ENCODE assay signal across 8 cellular contexts in genomic region chr1:184386271-184387068, GRCh38. TPM values are rescaled to one million over a fixed set of nuclear protein-coding genes. Genes with fewer than 3 reads are reported as not detected.
DNase-seq lines count a peak whose midpoint lies in the region; ATAC-seq and TF ChIP-seq lines count a peak whose summit lies in the region.

C1orf21 (plus strand) TSS chr1:184387029; CDS start chr1:184477510, 90,481 bp downstream.

- POLR2A ChIA-PET in activated CD4-positive, alpha-beta memory T cell treated with anti-CD3 and anti-CD28 coated beads, Interleukin-2, amount 10 ng/mL, durations not matched to agents 7 days and 5 days (lab: Charles Lee): interaction anchor here (0.6 to 1.3 kb wide), 5 partner anchors 11 to 753 kb away, joined by 3 to 4 read pairs (median 3); no protein-coding TSS in a partner anchor

- peak within 1 kb of the TSS; percentile 82 for H3K4me3 ChIP-seq in AG10803 (ENCODE audit: low read length)
- peak within 1 kb of the TSS; percentile 60 for H3K4me3 ChIP-seq in ectodermal cell (ENCODE audit: insufficient read depth, low read depth, low read length)
- peak within 1 kb of the TSS; percentile 77 for H3K4me3 ChIP-seq in lower lobe of right lung

- H3K27ac ChIP-seq in ectodermal cell (ENCODE audit: insufficient read depth, low read depth, low read length, poor library complexity, severe bottlenecking) (peak within 1 kb of the TSS; percentile 80), lower lobe of right lung (peak within 1 kb of the TSS; percentile 81)

- H3K27me3 Mint-ChIP-seq in activated CD4-positive, alpha-beta memory T cell treated with anti-CD3 and anti-CD28 coated beads, Interleukin-2, amount 10 ng/mL, durations not matched to agents 7 days and 5 days: peaks cover 80% of the 10 kb centered on the region

- 0% methylated on average over 78 of the region's 78 CpGs for WGBS in ectodermal cell, 2 experiments

- CTCF ChIA-PET in activated CD4-positive, alpha-beta memory T cell treated with anti-CD3 and anti-CD28 coated beads, Interleukin-2, amount 10 ng/mL, durations not matched to agents 7 days and 5 days (lab: Charles Lee): interaction anchor here (0.9 to 1.1 kb wide), 6 partner anchors 140 to 783 kb away, joined by 3 to 5 read pairs (median 4); no protein-coding TSS in a partner anchor

- peaks cover 4% of the 10 kb centered on the region for H3K36me3 Mint-ChIP-seq in activated CD4-positive, alpha-beta memory T cell treated with anti-CD3 and anti-CD28 coated beads, Interleukin-2, amount 10 ng/mL, durations not matched to agents 7 days and 5 days (ENCODE audit: low read depth)

- intact Hi-C loops in lower lobe of right lung (cut with DNase I): no loop called here

- peaks cover 19% of the 10 kb centered on the region for H3K4me1 Mint-ChIP-seq in activated CD4-positive, alpha-beta memory T cell treated with anti-CD3 and anti-CD28 coated beads, Interleukin-2, amount 10 ng/mL, durations not matched to agents 7 days and 5 days

- H3K27me3 ChIP-seq in ectodermal cell (ENCODE audit: control insufficient read depth, insufficient read depth, low read length, poor library complexity, severe bottlenecking) (no peaks in the 10 kb centered on the region), lower lobe of right lung (ENCODE audit: low read depth) (no peaks in the 10 kb centered on the region)

- H3K4me1 ChIP-seq in ectodermal cell (ENCODE audit: control insufficient read depth, insufficient read depth, low read length) (peaks cover 22% of the 10 kb centered on the region), lower lobe of right lung (peaks cover 33% of the 10 kb centered on the region)

- no peaks in the 10 kb centered on the region for H3K9me3 Mint-ChIP-seq in activated CD4-positive, alpha-beta memory T cell treated with anti-CD3 and anti-CD28 coated beads, Interleukin-2, amount 10 ng/mL, durations not matched to agents 7 days and 5 days

- H3K27ac Mint-ChIP-seq in activated CD4-positive, alpha-beta memory T cell treated with anti-CD3 and anti-CD28 coated beads, Interleukin-2, amount 10 ng/mL, durations not matched to agents 7 days and 5 days: peak within 1 kb of the TSS; percentile 5

- TF ChIP-seq CTCF in AG10803 (conservative IDR thresholded peaks at IDR 0.05; ENCODE audit: low read length): no peak
- TF ChIP-seq CTCF in lower lobe of right lung (IDR thresholded peaks at IDR 0.05): no peak

- peak within 1 kb of the TSS; percentile 79 for H3K4me3 Mint-ChIP-seq in activated CD4-positive, alpha-beta memory T cell treated with anti-CD3 and anti-CD28 coated beads, Interleukin-2, amount 10 ng/mL, durations not matched to agents 7 days and 5 days

- ATAC-seq in GM19043 (IDR thresholded peaks at IDR 0.05; ENCODE audit: low read depth, unreplicated experiment) (peak; percentile 86), HG03432 (IDR thresholded peaks at IDR 0.05; ENCODE audit: unreplicated experiment) (peak; percentile 94), lower lobe of right lung (peak; percentile 97 to 98)

- H3K36me3 ChIP-seq in ectodermal cell (ENCODE audit: control insufficient read depth, insufficient read depth, low read length) (no peaks in the 10 kb centered on the region), lower lobe of right lung (no peaks in the 10 kb centered on the region)

- H3K9me3 ChIP-seq in ectodermal cell (ENCODE audit: control insufficient read depth, low read length) (no peaks in the 10 kb centered on the region), lower lobe of right lung (no peaks in the 10 kb centered on the region)

- DNase-seq in AG10803 (ENCODE audit: low read depth) (peak; percentile 89), NCI-H748 treated with DMSO at 0.1 percent for 48 hours (lab: John Stamatoyannopoulos, UW) (peak; percentile 52), lower lobe of right lung (peak; percentile 91)
- DNase-seq in activated CD4-positive, alpha-beta memory T cell treated with anti-CD3 and anti-CD28 coated beads, Interleukin-2, amount 10 ng/mL, durations not matched to agents 7 days and 5 days: peak; percentile 81
- DNase-seq in stimulated activated CD4-positive, alpha-beta T cell treated with anti-CD3 and anti-CD28 coated beads, Interleukin-4, amount 100 ng/mL, for 48 hours (ENCODE audit: low read depth in 2 of 2): peak; percentile 62 to 72

RNA-seq across cellular contexts. Expression of gene C1orf21, which starts in this region (rescaled TPM):
- total RNA-seq in activated CD4-positive, alpha-beta memory T cell treated with anti-CD3 and anti-CD28 coated beads, Interleukin-2, amount 10 ng/mL, durations not matched to agents 7 days and 5 days: 1 to 10 TPM; 7.7 to 8.8 TPM
- 61.7 TPM for polyA plus RNA-seq in ectodermal cell (2013, experiment 1 of 4)
- 59.2 TPM for polyA plus RNA-seq in ectodermal cell (2013, experiment 2 of 4)
- polyA plus RNA-seq in ectodermal cell (2013, experiment 3 of 4): 40.3 TPM
- 48.1 TPM for polyA plus RNA-seq in ectodermal cell (2013, experiment 4 of 4)
- total RNA-seq in lower lobe of right lung: 70.8 TPM

Comparison
In these comparisons a context has a peak if more than half of its experiments do, and no peak if none do; other contexts are left out.
1. Peak in every context shown above with its lines: DNase-seq, ATAC-seq, H3K4me3 ChIP-seq and H3K27ac ChIP-seq.